ENCODE assay signal across 7 cellular contexts in the genomic region with DNA sequence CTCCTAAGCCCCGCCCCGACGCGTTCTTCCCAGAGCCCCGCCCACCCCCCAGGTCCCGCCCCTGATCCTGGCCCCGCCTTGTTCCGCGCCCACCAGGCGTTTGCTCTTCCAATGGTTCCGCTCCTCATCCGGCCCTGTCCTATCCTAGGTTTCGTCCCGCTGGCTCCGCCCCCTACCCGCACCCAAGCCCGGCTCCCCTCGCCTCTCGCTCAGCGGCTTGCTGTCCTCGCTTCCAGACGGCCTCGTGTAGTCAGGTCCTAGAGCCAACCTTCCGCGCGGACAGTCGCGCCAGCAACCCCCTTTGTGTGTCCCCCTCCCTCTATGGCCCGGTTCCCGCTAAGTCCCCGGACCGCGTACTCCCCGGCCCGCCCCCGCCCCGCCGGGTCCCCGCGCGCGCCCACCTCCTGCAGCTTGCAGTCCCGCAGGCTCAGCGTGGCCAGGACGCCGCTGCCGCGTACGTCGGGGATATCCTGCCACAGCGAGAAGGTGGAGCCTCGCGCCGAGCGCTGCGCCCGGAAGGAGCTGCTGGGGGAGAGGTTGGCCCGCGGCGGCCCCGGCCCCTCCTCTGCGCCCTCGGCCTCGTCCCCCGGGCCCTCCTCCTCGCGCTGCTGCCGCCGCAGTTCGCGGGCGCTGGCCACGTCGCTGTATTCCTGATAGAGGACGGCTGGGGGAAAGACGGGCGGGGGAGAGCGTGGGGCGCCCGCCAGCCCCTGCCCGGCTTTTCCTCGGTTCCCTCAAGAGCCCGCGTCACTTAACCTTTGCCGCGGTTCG. TPM values are rescaled to one million over a fixed set of nuclear protein-coding genes. Genes with fewer than 3 reads are reported as not detected.
A peak's percentile ranks its signal among the peaks of the same experiment; 100 is the strongest.
DNase-seq lines count a peak whose midpoint lies in the region; ATAC-seq, FAIRE-seq and TF ChIP-seq lines count a peak whose summit lies in the region.

No MANE protein-coding gene starts in this region.

- POLR2A ChIA-PET in GM12878 (lab: Charles Lee): interaction anchor here (0.6 to 1.4 kb wide), 4 partner anchors 10 to 44 kb away, joined by 3 to 15 read pairs (median 3); partner anchors contain the start of gene CPLANE2

- in situ Hi-C loops in GM12878 (cut with MboI): no loop called here

- H3K4me3 ChIP-seq in GM12878 (peak overlapping the region; percentile 68), iPS DF 6.9 (ENCODE audit: low read length) (peak overlapping the region; percentile 29; the same call in 1 of the 2 replicates), sigmoid colon (peak overlapping the region; percentile 37 to 60 (median 46))

- H3K27me3 ChIP-seq in GM12878 (replicated peaks in 1 of 2; ENCODE audit: control insufficient read depth in 2 of 2, insufficient read depth in 2 of 2, low read length in 1 of 2) (no peaks in the 10 kb centered on the region), iPS DF 6.9 (ENCODE audit: control insufficient read depth, insufficient read depth, low read length) (no peaks in the 10 kb centered on the region), sigmoid colon (no peaks in the 10 kb centered on the region)

- H2AFZ ChIP-seq in GM12878 (ENCODE audit: control insufficient read depth, low read depth, low read length): peak overlapping the region; percentile 84

- TF ChIP-seq EP300 in GM12878 (IDR thresholded peaks at IDR 0.05; ENCODE audit: borderline replicate concordance in 1 of 2, control insufficient read depth in 1 of 2, low read depth in 2 of 2, low read length in 2 of 2): no peak
- no peak for TF ChIP-seq EP300 in sigmoid colon (IDR thresholded peaks at IDR 0.05)

- intact Hi-C loops in GM12878 (cut with micrococcal nuclease; ENCODE audit: unreplicated experiment): loop anchor here (1.0 to 5.0 kb wide), 2 partner anchors 10 to 156 kb away; no protein-coding TSS in a partner anchor
- intact Hi-C loops in sigmoid colon (cut with DNase I): loop anchor here (2.0 to 10.0 kb wide), 3 partner anchors 30 to 236 kb away; partner anchors contain the start of genes CPLANE2, NECAP2 and SZRD1

- peak overlapping the region; percentile 2; the same call in 1 of the 2 replicates for H3K9ac ChIP-seq in GM12878 (ENCODE audit: control insufficient read depth, insufficient read depth, low read length)

- no peaks in the 10 kb centered on the region for H3K79me2 ChIP-seq in GM12878 (ENCODE audit: control insufficient read depth, insufficient read depth, low read length)

- TF ChIP-seq CTCF in GM12878 (IDR thresholded peaks at IDR 0.05 in 2 of 3, conservative IDR thresholded peaks at IDR 0.05 in 1 of 3; ENCODE audit: control insufficient read depth in 2 of 3, extremely low read depth in 1 of 3, insufficient read depth in 1 of 3, low read depth in 3 of 3, low read length in 3 of 3): no peak
- no peak for TF ChIP-seq CTCF in sigmoid colon (IDR thresholded peaks at IDR 0.05)

- no peaks in the 10 kb centered on the region for H4K20me1 ChIP-seq in GM12878 (ENCODE audit: control insufficient read depth, insufficient read depth)

- BruUV-seq in GM12878 (replicated peaks; lab: Mats Ljungman, UMichigan): no TSS peak

- DNase-seq in NCI-H2029 treated with DMSO at 0.1 percent for 48 hours (lab: John Stamatoyannopoulos, UW): peak; percentile 88
- DNase-seq in T1000 (lab: John Stamatoyannopoulos, UW): peak; percentile 97
- DNase-seq in GM12878 (ENCODE audit: low read depth, low spot score): peak; percentile 71
- DNase-seq in iPS DF 6.9 (ENCODE audit: low read depth, low spot score): no peak
- peak; percentile 99 for DNase-seq in sigmoid colon

- peak overlapping the region; percentile 36 for H3K4me2 ChIP-seq in GM12878 (ENCODE audit: control insufficient read depth, insufficient read depth)

- ATAC-seq in GM18505 (IDR thresholded peaks at IDR 0.05; ENCODE audit: unreplicated experiment): peak; percentile 66
- ATAC-seq in HG02973 (IDR thresholded peaks at IDR 0.05; ENCODE audit: unreplicated experiment): peak; percentile 70
- ATAC-seq in GM12878: peak; percentile 93

- SMC1A ChIA-PET in GM12878 (lab: Charles Lee; ENCODE audit: uncharacterized antibody, unreplicated experiment): no interaction called here

- CTCF ChIA-PET in GM12878 (lab: Yijun Ruan, JAX): interaction anchor here (1.2 kb wide), 1 partner anchor 9 kb away, joined by 3 read pairs; no protein-coding TSS in a partner anchor

- TF ChIP-seq RAD21 in GM12878 (IDR thresholded peaks at IDR 0.05; ENCODE audit: insufficient read depth, low read depth, low read length): no peak

- under 1% methylated on average over 60 of the region's 87 CpGs for WGBS in GM12878 (ENCODE audit: insufficient coverage, insufficient replicate concordance, low lambda C conversion rate, missing lambda C conversion rate)
- no CpG with 5 or more reads among the region's 87 CpGs for WGBS in iPS DF 6.9 (ENCODE audit: insufficient coverage, insufficient read length)
- WGBS in sigmoid colon, 2 donors: 1% methylated on average over 87 of the region's 87 CpGs

- peak; percentile 91 for FAIRE-seq in GM12878 (lab: Jason Lieb, UNC)

- TF ChIP-seq POLR2A in GM18505 (IDR thresholded peaks at IDR 0.05; ENCODE audit: borderline replicate concordance, extremely low read depth, insufficient read depth, insufficient read length) (peak; percentile 68), GM12878 (IDR thresholded peaks at IDR 0.05; ENCODE audit: low read depth, low read length) (peak; percentile 87), sigmoid colon (IDR thresholded peaks at IDR 0.05) (peak in 1 of 2 donors; percentile 56)

- H3K36me3 ChIP-seq in GM12878 (ENCODE audit: control insufficient read depth in 2 of 2, insufficient read depth in 2 of 2, low read length in 1 of 2) (no peaks in the 10 kb centered on the region), iPS DF 6.9 (ENCODE audit: control insufficient read depth, insufficient read depth, low read length) (peaks cover 16% of the 10 kb centered on the region), sigmoid colon (no peaks in the 10 kb centered on the region)

- H3K27ac ChIP-seq in GM12878 (ENCODE audit: control insufficient read depth, insufficient read depth) (peak overlapping the region; percentile 28; the same call in 1 of the 2 replicates), iPS DF 6.9 (ENCODE audit: low read length) (no peak overlapping the region), sigmoid colon (peak overlapping the region; percentile 85 to 97 (median 90))

- H3K4me1 ChIP-seq in GM12878 (ENCODE audit: control insufficient read depth, insufficient read depth, low read length): peaks cover 4% of the 10 kb centered on the region; the same call in 1 of the 2 replicates
- peaks cover 17% of the 10 kb centered on the region for H3K4me1 ChIP-seq in iPS DF 6.9 (ENCODE audit: control insufficient read depth, insufficient read depth, low read length)
- peaks cover 0 to 20% (median 16%) of the 10 kb centered on the region in 4 donors for H3K4me1 ChIP-seq in sigmoid colon

- RAD21 ChIA-PET in GM12878 (lab: Charles Lee; ENCODE audit: unreplicated experiment): interaction anchor here (0.9 to 2.1 kb wide), 3 partner anchors 9 to 127 kb away, joined by 3 to 5 read pairs (median 5); no protein-coding TSS in a partner anchor

- no peaks in the 10 kb centered on the region for H3K9me3 ChIP-seq in GM12878 (replicated peaks; ENCODE audit: control insufficient read depth, insufficient read depth, low read length)
- H3K9me3 ChIP-seq in iPS DF 6.9 (ENCODE audit: control insufficient read depth, insufficient read depth, low read length): no peaks in the 10 kb centered on the region
- H3K9me3 ChIP-seq in sigmoid colon: no peaks in the 10 kb centered on the region

RNA-seq across cellular contexts. Expression of gene ARHGEF19, which starts 5.7 kb away (rescaled TPM):
- 2.6 and 8.4 TPM in 2 replicates for total RNA-seq in GM12878 (2013; cell fraction: nucleolus; rRNA removed)
- total RNA-seq in GM12878 (2014; rRNA removed) (0.49 and 0.56 TPM in 2 replicates), GM12878 (2014; rRNA removed; fragmentation: Illumina TruSeq; extraction: Trizol) (0.40 and 0.60 TPM in 2 replicates), GM12878 (2021) (2.0 and 2.5 TPM in 2 replicates), sigmoid colon (1 to 10 TPM in 3 of 4 donors, not detected in 1; 2.5 to 4.4 (median 3.6) TPM)
- 1.9 TPM for polyA plus RNA-seq in GM12878 (2011; ENCODE audit: low read depth)
- polyA plus RNA-seq in GM12878 (2011; rRNA removed) (1.2 and 1.6 TPM in 2 replicates), GM12878 (2014; fragmentation: Illumina TruSeq; extraction: Trizol) (0.22 and 0.38 TPM in 2 replicates), GM12878 (2014; fragmentation: Nextera tagmentation; extraction: Ambion mirVana) (under 1 TPM in 1 of 2 experiments, not detected in 1; 0.15 TPM), GM12878 (2014; rRNA removed) (2.2 and 2.9 TPM in 2 replicates), GM12878 (2016; fragmentation: Nextera tagmentation; extraction: Ambion mirVana) (1 to 10 TPM in 1 of 2 experiments, under 1 TPM in 1; 0.67 to 1.2 TPM), sigmoid colon (10 to 100 TPM in 1 of 3 donors, 1 to 10 TPM in 2; 2.5 to 10.8 (median 7.2) TPM)
- 2.6 and 2.9 TPM in 2 replicates for polyA plus RNA-seq in GM12878 (2011; cell fraction: cytosol; rRNA removed)
- polyA plus RNA-seq in GM12878 (2011; cell fraction: nucleus; rRNA removed): 9.1 and 9.5 TPM in 2 replicates
- 2.4 and 4.4 TPM in 2 replicates for polyA plus RNA-seq in GM12878 (2012)
- 0.51 and 2.5 TPM in 2 replicates for polyA minus RNA-seq in GM12878 (2011; rRNA and poly(A)+ RNA removed)
- 1.7 TPM in 1 of 2 replicates, not detected in the other for polyA minus RNA-seq in GM12878 (2011; cell fraction: cytosol; rRNA and poly(A)+ RNA removed)
- polyA minus RNA-seq in GM12878 (2011; cell fraction: nucleus; rRNA and poly(A)+ RNA removed): 1.6 and 2.1 TPM in 2 replicates

RNA-seq across cellular contexts. Expression of gene CPLANE2, which starts 30.3 kb away (rescaled TPM):
- total RNA-seq in GM12878 (2013; cell fraction: nucleolus; rRNA removed): 4.0 and 4.2 TPM in 2 replicates
- total RNA-seq in GM12878 (2014; rRNA removed): 2.6 and 4.5 TPM in 2 replicates
- 1.4 and 2.5 TPM in 2 replicates for total RNA-seq in GM12878 (2014; rRNA removed; fragmentation: Illumina TruSeq; extraction: Trizol)
- 4.0 and 4.1 TPM in 2 replicates for total RNA-seq in GM12878 (2021)
- polyA plus RNA-seq in GM12878 (2011; ENCODE audit: low read depth): 0.39 TPM
- 0.61 and 1.3 TPM in 2 replicates for polyA plus RNA-seq in GM12878 (2011; rRNA removed)
- 2.2 and 4.4 TPM in 2 replicates for polyA plus RNA-seq in GM12878 (2011; cell fraction: cytosol; rRNA removed)
- polyA plus RNA-seq in GM12878 (2011; cell fraction: nucleus; rRNA removed): 4.3 and 5.5 TPM in 2 replicates
- 3.8 and 4.0 TPM in 2 replicates for polyA plus RNA-seq in GM12878 (2012)
- polyA plus RNA-seq in GM12878 (2014; fragmentation: Illumina TruSeq; extraction: Trizol): 0.11 and 1.2 TPM in 2 replicates
- under 1 TPM in 1 of 2 experiments, not detected in 1; 0.09 TPM for polyA plus RNA-seq in GM12878 (2014; fragmentation: Nextera tagmentation; extraction: Ambion mirVana)
- polyA plus RNA-seq in GM12878 (2014; rRNA removed): 1.2 and 3.7 TPM in 2 replicates
- 1 to 10 TPM; 2.3 to 2.9 TPM for polyA plus RNA-seq in GM12878 (2016; fragmentation: Nextera tagmentation; extraction: Ambion mirVana)
- 7.0 and 7.2 TPM in 2 replicates for polyA minus RNA-seq in GM12878 (2011; rRNA and poly(A)+ RNA removed)
- 0.83 TPM in 1 of 2 replicates, not detected in the other for polyA minus RNA-seq in GM12878 (2011; cell fraction: cytosol; rRNA and poly(A)+ RNA removed)
- polyA minus RNA-seq in GM12878 (2011; cell fraction: nucleus; rRNA and poly(A)+ RNA removed): 3.7 and 4.0 TPM in 2 replicates
- total RNA-seq in sigmoid colon: 1 to 10 TPM; 2.5 to 7.1 (median 3.2) TPM
- 1 to 10 TPM; 3.7 to 7.4 (median 6.0) TPM for polyA plus RNA-seq in sigmoid colon

RNA-seq across cellular contexts. Expression of gene EPHA2, which starts 50.9 kb away (rescaled TPM):
- total RNA-seq in GM12878 (2013; cell fraction: nucleolus; rRNA removed): not detected in 2 replicates
- total RNA-seq in GM12878 (2014; rRNA removed) (0.16 and 0.28 TPM in 2 replicates), GM12878 (2014; rRNA removed; fragmentation: Illumina TruSeq; extraction: Trizol) (0.05 and 0.09 TPM in 2 replicates), GM12878 (2021) (0.32 and 0.51 TPM in 2 replicates), sigmoid colon (1 to 10 TPM; 3.3 to 6.4 (median 4.9) TPM)
- 0.10 TPM for polyA plus RNA-seq in GM12878 (2011; ENCODE audit: low read depth)
- polyA plus RNA-seq in GM12878 (2011; rRNA removed) (0.06 and 0.27 TPM in 2 replicates), GM12878 (2014; fragmentation: Illumina TruSeq; extraction: Trizol) (0.12 and 0.24 TPM in 2 replicates), GM12878 (2014; fragmentation: Nextera tagmentation; extraction: Ambion mirVana) (not detected), GM12878 (2014; rRNA removed) (0.04 and 0.16 TPM in 2 replicates), GM12878 (2016; fragmentation: Nextera tagmentation; extraction: Ambion mirVana) (under 1 TPM; 0.19 to 0.37 TPM), sigmoid colon (10 to 100 TPM in 1 of 3 donors, 1 to 10 TPM in 2; 6.0 to 24.7 (median 9.9) TPM)
- polyA plus RNA-seq in GM12878 (2011; cell fraction: cytosol; rRNA removed): 0.10 and 0.13 TPM in 2 replicates
- 0.19 and 0.29 TPM in 2 replicates for polyA plus RNA-seq in GM12878 (2011; cell fraction: nucleus; rRNA removed)
- 0.20 and 0.22 TPM in 2 replicates for polyA plus RNA-seq in GM12878 (2012)
- polyA minus RNA-seq in GM12878 (2011; rRNA and poly(A)+ RNA removed): 0.29 and 1.4 TPM in 2 replicates
- 2.1 and 3.4 TPM in 2 replicates for polyA minus RNA-seq in GM12878 (2011; cell fraction: cytosol; rRNA and poly(A)+ RNA removed)
- polyA minus RNA-seq in GM12878 (2011; cell fraction: nucleus; rRNA and poly(A)+ RNA removed): 0.60 and 1.2 TPM in 2 replicates
